In the genomic region with DNA sequence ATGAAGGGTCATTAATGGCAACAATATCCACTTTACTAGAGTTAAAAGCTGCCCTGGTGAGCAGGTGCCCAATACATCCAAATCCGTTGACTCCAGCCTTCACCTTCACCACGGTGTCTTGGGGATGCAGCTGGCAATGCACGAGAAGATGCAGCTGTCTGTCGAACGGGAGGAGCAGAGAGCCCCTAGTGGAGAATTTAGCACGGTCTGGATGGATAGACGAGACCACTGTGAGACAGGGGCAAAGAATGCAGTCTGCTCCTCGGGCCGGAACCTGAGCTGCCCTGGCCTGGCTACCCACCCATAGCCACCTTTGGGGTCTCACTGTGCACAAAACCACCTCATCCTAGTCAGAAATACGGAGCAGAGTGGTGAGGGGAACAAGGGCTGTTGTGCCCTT, we compare ENCODE assay signal across 13 cellular contexts. TPM values are rescaled to one million over a fixed set of nuclear protein-coding genes. Genes with fewer than 3 reads are reported as not detected.
DNase-seq lines count a peak whose midpoint lies in the region; ATAC-seq, FAIRE-seq and TF ChIP-seq lines count a peak whose summit lies in the region.
"Had no signal": no experiment of that assay in that cellular context is flagged by ENCODE, and none has a peak within 500 bp of the region (broad histone marks: within the 10 kb centered on the region; RNA-seq: fewer than 3 reads in every experiment).

No MANE protein-coding gene starts in this region.

- peak; percentile 40 for TF ChIP-seq CTCF in fibroblast of pulmonary artery (IDR thresholded peaks at IDR 0.05; ENCODE audit: low read length, missing control alignments)

- H3K4me3 ChIP-seq in fibroblast of pulmonary artery (replicated peaks; ENCODE audit: low read depth, low read length), result no peak overlapping the region
- H3K4me3 ChIP-seq: mucosa of descending colon, PC-9, thyroid gland had no signal

- peak; percentile 20 for ATAC-seq in activated naive CD8-positive, alpha-beta T cell treated with anti-CD3 and anti-CD28 coated beads, Interleukin-2, amount 50 U/mL, for 24 hours
- ATAC-seq in HG02678 (IDR thresholded peaks at IDR 0.05; ENCODE audit: unreplicated experiment) (no peak), GM19452 (IDR thresholded peaks at IDR 0.05; ENCODE audit: unreplicated experiment) (no peak)
- ATAC-seq: mucosa of descending colon had no signal

- H3K9me3 Mint-ChIP-seq in activated naive CD8-positive, alpha-beta T cell treated with anti-CD3 and anti-CD28 coated beads, Interleukin-2, amount 50 U/mL, for 24 hours, result no peaks in the 10 kb centered on the region
- H3K9me3 Mint-ChIP-seq in activated naive CD8-positive, alpha-beta T cell treated with anti-CD3 and anti-CD28 coated beads for 36 hours, result no peaks in the 10 kb centered on the region
- H3K9me3 Mint-ChIP-seq: activated naive CD8-positive, alpha-beta T cell treated with anti-CD3 and anti-CD28 coated beads, Interleukin-2, amount 10 ng/mL, durations not matched to agents 7 days and 5 days had no signal

- H3K27me3 Mint-ChIP-seq in activated naive CD8-positive, alpha-beta T cell treated with anti-CD3 and anti-CD28 coated beads, Interleukin-2, amount 50 U/mL, for 24 hours, result peaks cover 23% of the 10 kb centered on the region
- H3K27me3 Mint-ChIP-seq in activated naive CD8-positive, alpha-beta T cell treated with anti-CD3 and anti-CD28 coated beads for 36 hours, result peaks cover 10% of the 10 kb centered on the region

- no peaks in the 10 kb centered on the region for H3K4me1 Mint-ChIP-seq in activated naive CD8-positive, alpha-beta T cell treated with anti-CD3 and anti-CD28 coated beads, Interleukin-2, amount 50 U/mL, for 24 hours
- no peaks in the 10 kb centered on the region for H3K4me1 Mint-ChIP-seq in activated naive CD8-positive, alpha-beta T cell treated with anti-CD3 and anti-CD28 coated beads for 36 hours
- H3K4me1 Mint-ChIP-seq: activated naive CD8-positive, alpha-beta T cell treated with anti-CD3 and anti-CD28 coated beads, Interleukin-2, amount 10 ng/mL, durations not matched to agents 7 days and 5 days had no signal

- no peak overlapping the region for H3K4me3 Mint-ChIP-seq in activated naive CD8-positive, alpha-beta T cell treated with anti-CD3 and anti-CD28 coated beads, Interleukin-2, amount 50 U/mL, for 24 hours
- no peak overlapping the region for H3K4me3 Mint-ChIP-seq in activated naive CD8-positive, alpha-beta T cell treated with anti-CD3 and anti-CD28 coated beads for 36 hours
- H3K4me3 Mint-ChIP-seq: activated naive CD8-positive, alpha-beta T cell treated with anti-CD3 and anti-CD28 coated beads, Interleukin-2, amount 10 ng/mL, durations not matched to agents 7 days and 5 days had no signal

- H3K27ac Mint-ChIP-seq in activated naive CD8-positive, alpha-beta T cell treated with anti-CD3 and anti-CD28 coated beads, Interleukin-2, amount 50 U/mL, for 24 hours, result no peak overlapping the region
- H3K27ac Mint-ChIP-seq in activated naive CD8-positive, alpha-beta T cell treated with anti-CD3 and anti-CD28 coated beads for 36 hours, result no peak overlapping the region
- H3K27ac Mint-ChIP-seq: activated naive CD8-positive, alpha-beta T cell treated with anti-CD3 and anti-CD28 coated beads, Interleukin-2, amount 10 ng/mL, durations not matched to agents 7 days and 5 days had no signal

- no peaks in the 10 kb centered on the region for H3K36me3 Mint-ChIP-seq in activated naive CD8-positive, alpha-beta T cell treated with anti-CD3 and anti-CD28 coated beads, Interleukin-2, amount 50 U/mL, for 24 hours (ENCODE audit: low read depth)
- H3K36me3 Mint-ChIP-seq in activated naive CD8-positive, alpha-beta T cell treated with anti-CD3 and anti-CD28 coated beads for 36 hours, result no peaks in the 10 kb centered on the region
- H3K36me3 Mint-ChIP-seq: activated naive CD8-positive, alpha-beta T cell treated with anti-CD3 and anti-CD28 coated beads, Interleukin-2, amount 10 ng/mL, durations not matched to agents 7 days and 5 days had no signal

- intact Hi-C loops in posterior vena cava (cut with DNase I), result no loop called here

- no peak for DNase-seq in activated naive CD8-positive, alpha-beta T cell treated with anti-CD3 and anti-CD28 coated beads, Interleukin-2, amount 50 U/mL, for 24 hours
- DNase-seq in activated naive CD8-positive, alpha-beta T cell treated with anti-CD3 and anti-CD28 coated beads for 36 hours, result no peak
- peak; percentile 12 for DNase-seq in OCI-M1 (lab: John Stamatoyannopoulos, UW)
- no peak for DNase-seq in fibroblast of pulmonary artery (ENCODE audit: low read depth)
- DNase-seq in urothelium cell line (ENCODE audit: low spot score), result peak; percentile 52
- no peak for DNase-seq in posterior vena cava (ENCODE audit: low spot score)
- DNase-seq: activated naive CD8-positive, alpha-beta T cell treated with anti-CD3 and anti-CD28 coated beads, Interleukin-2, amount 10 ng/mL, durations not matched to agents 7 days and 5 days; mucosa of descending colon; PC-9; stimulated activated CD4-positive, alpha-beta T cell treated with anti-CD3 and anti-CD28 coated beads, Interleukin-1b, Interleukin-23, amount 100 ng/mL, for 48 hours; thyroid gland had no signal

- FAIRE-seq in urothelium cell line (lab: Jason Lieb, UNC), result peak; percentile 44

RNA-seq across cellular contexts. Expression of a gene that starts 35.1 kb away (rescaled TPM):
- total RNA-seq in activated naive CD8-positive, alpha-beta T cell treated with anti-CD3 and anti-CD28 coated beads for 36 hours, result not detected
- 1 to 10 TPM; 4.2 to 8.0 TPM for total RNA-seq in posterior vena cava
- total RNA-seq: activated naive CD8-positive, alpha-beta T cell treated with anti-CD3 and anti-CD28 coated beads, Interleukin-2, amount 10 ng/mL, durations not matched to agents 7 days and 5 days had no signal

RNA-seq across cellular contexts. Expression of a gene that starts 57.6 kb away (rescaled TPM):
- 10 to 100 TPM; 69.7 to 73.9 TPM for total RNA-seq in activated naive CD8-positive, alpha-beta T cell treated with anti-CD3 and anti-CD28 coated beads for 36 hours
- 10 to 100 TPM; 41.9 to 42.2 TPM for total RNA-seq in posterior vena cava

Comparison
In these comparisons a context has a peak if more than half of its experiments do, and no peak if none do; other contexts are left out.
1. DNase-seq: peak in OCI-M1 (single experiment) and urothelium cell line (single experiment); none in activated naive CD8-positive, alpha-beta T cell treated with anti-CD3 and anti-CD28 coated beads, Interleukin-2, amount 50 U/mL, for 24 hours (single experiment), activated naive CD8-positive, alpha-beta T cell treated with anti-CD3 and anti-CD28 coated beads for 36 hours (single experiment), fibroblast of pulmonary artery (single experiment) and posterior vena cava (single experiment).
2. RNA of a gene that starts 35.1 kb away (total RNA-seq): 4.2 to 8.0 TPM in posterior vena cava; not detected in activated naive CD8-positive, alpha-beta T cell treated with anti-CD3 and anti-CD28 coated beads for 36 hours; every median in the first group is over 4 times any median in the second.